In genomic region chr16:67246945-67247697, GRCh38 we compare ENCODE assay signal across 8 cellular contexts. TPM values are rescaled to one million over a fixed set of nuclear protein-coding genes. Genes with fewer than 3 reads are reported as not detected.
A peak's percentile ranks its signal among the peaks of the same experiment; 100 is the strongest.
DNase-seq lines count a peak whose midpoint lies in the region; ATAC-seq and TF ChIP-seq lines count a peak whose summit lies in the region.

Gene FHOD1 (minus strand): TSS chr16:67247481. CDS start chr16:67247410, 71 bp downstream.

- H3K27me3 ChIP-seq in H7 (ENCODE audit: control insufficient read depth, insufficient read depth, low read length) = peaks cover 28% of the 10 kb centered on the region
- H3K27me3 ChIP-seq in fibroblast of lung (ENCODE audit: control insufficient read depth, insufficient read depth, low read length) = no peaks in the 10 kb centered on the region

- H3K36me3 Mint-ChIP-seq in activated T-helper 2 cell treated with anti-CD3 and anti-CD28 coated beads, Interferon-gamma antibody, Interleukin-2, Interleukin-4, amounts not matched to agents 10 μg/mL and 5 μg/mL and 100 μg/mL, durations not matched to agents 14 hours and 24 hours and 36 hours (ENCODE audit: low read depth) = peaks cover 6% of the 10 kb centered on the region
- no peaks in the 10 kb centered on the region for H3K36me3 Mint-ChIP-seq in natural killer cell

- H3K79me2 ChIP-seq in fibroblast of lung (ENCODE audit: control insufficient read depth, insufficient read depth, low read length) = peaks cover 27% of the 10 kb centered on the region

- TF ChIP-seq CTCF in fibroblast of lung (conservative IDR thresholded peaks at IDR 0.05 in 1 of 2, IDR thresholded peaks at IDR 0.05 in 1 of 2; ENCODE audit: low read depth in 1 of 2, low read length in 2 of 2) (no peak), natural killer cell (IDR thresholded peaks at IDR 0.05) (no peak)

- H4K20me1 ChIP-seq in fibroblast of lung (ENCODE audit: control insufficient read depth, extremely low read depth, insufficient read depth, low read length) = no peaks in the 10 kb centered on the region

- ATAC-seq in natural killer cell = peak; percentile 73 to 91 (median 82)

- H3K9ac ChIP-seq in fibroblast of lung (ENCODE audit: insufficient read depth, low read length) = peak within 1 kb of the TSS; percentile 76

- H3K4me1 ChIP-seq in fibroblast of lung (ENCODE audit: control insufficient read depth, extremely low read depth, insufficient read depth, low read length) = peaks cover 46% of the 10 kb centered on the region

- H3K4me3 ChIP-seq in H7 (ENCODE audit: insufficient read depth, low read depth, low read length) = peak within 1 kb of the TSS; percentile 99
- H3K4me3 ChIP-seq in fibroblast of lung (replicated peaks in 1 of 4; ENCODE audit: control extremely low read depth in 1 of 4, insufficient read depth in 1 of 4, low read depth in 3 of 4, low read length in 4 of 4) = peak within 1 kb of the TSS; percentile 79 to 90 (median 87)

- peaks cover 46% of the 10 kb centered on the region for H3K4me1 Mint-ChIP-seq in activated T-helper 2 cell treated with anti-CD3 and anti-CD28 coated beads, Interferon-gamma antibody, Interleukin-2, Interleukin-4, amounts not matched to agents 10 μg/mL and 5 μg/mL and 100 μg/mL, durations not matched to agents 14 hours and 24 hours and 36 hours (ENCODE audit: low read depth)
- peaks cover 33 to 58% of the 10 kb centered on the region in 2 donors for H3K4me1 Mint-ChIP-seq in natural killer cell

- H3K27ac ChIP-seq in fibroblast of lung (ENCODE audit: insufficient read depth, low read length) = peak within 1 kb of the TSS; percentile 85

- H3K27me3 Mint-ChIP-seq in activated T-helper 2 cell treated with anti-CD3 and anti-CD28 coated beads, Interferon-gamma antibody, Interleukin-2, Interleukin-4, amounts not matched to agents 10 μg/mL and 5 μg/mL and 100 μg/mL, durations not matched to agents 14 hours and 24 hours and 36 hours (ENCODE audit: low read depth) = peaks cover 12% of the 10 kb centered on the region
- H3K27me3 Mint-ChIP-seq in natural killer cell (ENCODE audit: low read depth in 2 of 2) = peaks cover 18 to 31% of the 10 kb centered on the region in 2 donors

- peak within 1 kb of the TSS; percentile 82 for H3K4me3 Mint-ChIP-seq in activated T-helper 2 cell treated with anti-CD3 and anti-CD28 coated beads, Interferon-gamma antibody, Interleukin-2, Interleukin-4, amounts not matched to agents 10 μg/mL and 5 μg/mL and 100 μg/mL, durations not matched to agents 14 hours and 24 hours and 36 hours (ENCODE audit: low read depth)
- peak within 1 kb of the TSS; percentile 96 for H3K4me3 Mint-ChIP-seq in natural killer cell

- H3K36me3 ChIP-seq in H7 (replicated peaks; ENCODE audit: control insufficient read depth, insufficient read depth, low read length) (no peaks in the 10 kb centered on the region; the same call in 1 of the 2 replicates), fibroblast of lung (ENCODE audit: control insufficient read depth, insufficient read depth, low read length) (peaks cover 3% of the 10 kb centered on the region)

- H3K4me2 ChIP-seq in fibroblast of lung (ENCODE audit: extremely low read depth, insufficient read depth, low read length) = peak within 1 kb of the TSS; percentile 91

- DNase-seq in ELF-1 (ENCODE audit: low read depth, low spot score) (peak; percentile 93), H7 (peak; percentile 97), M059J (ENCODE audit: low read depth) (peak; percentile 96), fibroblast of lung (ENCODE audit: low read depth in 2 of 2) (peak; percentile 91 to 93), natural killer cell (peak; percentile 99)
- DNase-seq in activated T-helper 2 cell treated with anti-CD3 and anti-CD28 coated beads, Interferon-gamma antibody, Interleukin-2, Interleukin-4, amounts not matched to agents 10 μg/mL and 5 μg/mL and 100 μg/mL, durations not matched to agents 14 hours and 24 hours and 36 hours (ENCODE audit: low spot score) = peak; percentile 98
- DNase-seq in stimulated activated naive CD4-positive, alpha-beta T cell (lab: John Stamatoyannopoulos, UW) = peak; percentile 87 to 94 (median 90)

- intact Hi-C loops in activated T-helper 2 cell treated with anti-CD3 and anti-CD28 coated beads, Interferon-gamma antibody, Interleukin-2, Interleukin-4, amounts not matched to agents 10 μg/mL and 5 μg/mL and 100 μg/mL, durations not matched to agents 14 hours and 24 hours and 36 hours (cut with micrococcal nuclease) = loop anchor here (2.0 to 10.0 kb wide), 6 partner anchors 32 to 598 kb away; partner anchors contain the start of genes ACD, AGRP, ATP6V0D1 and CENPT
- intact Hi-C loops in natural killer cell (cut with micrococcal nuclease) = loop anchor here (1.0 to 2.0 kb wide), 2 partner anchors 20 to 64 kb away; partner anchors contain the start of genes MATCAP1 and TMEM208

- peak within 1 kb of the TSS; percentile 60 for H2AFZ ChIP-seq in fibroblast of lung (ENCODE audit: low read length)

- peak within 1 kb of the TSS; percentile 77 for H3K27ac Mint-ChIP-seq in activated T-helper 2 cell treated with anti-CD3 and anti-CD28 coated beads, Interferon-gamma antibody, Interleukin-2, Interleukin-4, amounts not matched to agents 10 μg/mL and 5 μg/mL and 100 μg/mL, durations not matched to agents 14 hours and 24 hours and 36 hours
- H3K27ac Mint-ChIP-seq in natural killer cell = peak within 1 kb of the TSS; percentile 92 to 98

- TF ChIP-seq POLR2A in Raji (IDR thresholded peaks at IDR 0.05; ENCODE audit: insufficient read depth, low read depth, low read length) = peak; percentile 73; the same call in 1 of the 2 replicates

- no peaks in the 10 kb centered on the region for H3K9me3 Mint-ChIP-seq in activated T-helper 2 cell treated with anti-CD3 and anti-CD28 coated beads, Interferon-gamma antibody, Interleukin-2, Interleukin-4, amounts not matched to agents 10 μg/mL and 5 μg/mL and 100 μg/mL, durations not matched to agents 14 hours and 24 hours and 36 hours
- H3K9me3 Mint-ChIP-seq in natural killer cell = no peaks in the 10 kb centered on the region

- H3K9me3 ChIP-seq in fibroblast of lung (ENCODE audit: control insufficient read depth, insufficient read depth, low read depth, low read length) = no peaks in the 10 kb centered on the region

RNA-seq across cellular contexts. Expression of gene FHOD1, which starts in this region (rescaled TPM):
- 22.4 and 37.4 TPM in 2 replicates for total RNA-seq in H7 (2014; rRNA removed; shearing (Covaris generic))
- total RNA-seq in M059J (2014; rRNA removed; shearing (Covaris generic)) = 11.8 and 26.0 TPM in 2 replicates
- total RNA-seq in activated T-helper 2 cell treated with anti-CD3 and anti-CD28 coated beads, Interferon-gamma antibody, Interleukin-2, Interleukin-4, amounts not matched to agents 10 μg/mL and 5 μg/mL and 100 μg/mL, durations not matched to agents 14 hours and 24 hours and 36 hours = 134 and 141 TPM in 2 replicates
- total RNA-seq in fibroblast of lung (7.1 and 13.9 TPM in 2 replicates), natural killer cell (10 to 100 TPM; 79.3 to 96.8 (median 89.2) TPM)
- polyA plus RNA-seq in fibroblast of lung = 25.8 and 32.7 TPM in 2 replicates
- polyA plus RNA-seq in fibroblast of lung (2012) = 41.2 and 62.7 TPM in 2 replicates
- polyA minus RNA-seq in fibroblast of lung (ENCODE audit: low replicate concordance) = 52.9 and 83.9 TPM in 2 replicates

Comparison
In these comparisons a context has a peak if more than half of its experiments do, and no peak if none do; other contexts are left out.
1. Peak in every context shown above with its lines: DNase-seq, ATAC-seq, H3K4me3 ChIP-seq and H3K27ac ChIP-seq.